ENCODE assay signal across 8 cellular contexts in genomic region chr7:99324966-99325596, GRCh38. TPM values are rescaled to one million over a fixed set of nuclear protein-coding genes. Genes with fewer than 3 reads are reported as not detected.
DNase-seq lines count a peak whose midpoint lies in the region; ATAC-seq and TF ChIP-seq lines count a peak whose summit lies in the region.

No MANE protein-coding gene starts in this region.

- 31% methylated on average over 15 of the region's 15 CpGs for WGBS in lung, 2 donors
- 23% methylated on average over 15 of the region's 15 CpGs for WGBS in urinary bladder

- DNase-seq in DMS 273 (lab: John Stamatoyannopoulos, UW; ENCODE audit: unreplicated experiment) (peak; percentile 56), DMS 273 treated with DMSO at 0.1 percent for 48 hours (lab: John Stamatoyannopoulos, UW) (no peak), lung (ENCODE audit: low spot score) (no peak), GDM1 (lab: John Stamatoyannopoulos, UW) (no peak)

- peaks cover 10 to 19% of the 10 kb centered on the region in 2 donors for H3K4me1 ChIP-seq in lung (ENCODE audit: control insufficient read depth in 2 of 2, insufficient read depth in 2 of 2, low read length in 2 of 2)
- peaks cover 2% of the 10 kb centered on the region for H3K4me1 ChIP-seq in urinary bladder (ENCODE audit: insufficient read depth)

- H3K27me3 ChIP-seq in lung (ENCODE audit: control insufficient read depth, insufficient read depth), result no peaks in the 10 kb centered on the region

- H3K27ac Mint-ChIP-seq in brain, result peak overlapping the region; percentile 87 to 95 (median 90)

- peak; percentile 18 for ATAC-seq in HG03439 (IDR thresholded peaks at IDR 0.05; ENCODE audit: unreplicated experiment)
- ATAC-seq in lung (ENCODE audit: insufficient read depth, low FRiP score), result no peak
- ATAC-seq in GM18861 (IDR thresholded peaks at IDR 0.05; ENCODE audit: unreplicated experiment), result no peak

- H3K4me1 Mint-ChIP-seq in brain, result peaks cover 45% of the 10 kb centered on the region

- peaks cover 0 to 2% (median 0%) of the 10 kb centered on the region in 5 experiments for H3K9me3 Mint-ChIP-seq in brain

- peak overlapping the region; percentile 88 to 96 (median 93) for H3K4me3 Mint-ChIP-seq in brain

- H3K4me3 ChIP-seq in lung, result peak overlapping the region; percentile 88
- peak overlapping the region; percentile 97 for H3K4me3 ChIP-seq in urinary bladder (ENCODE audit: low read depth, low read length)

- peaks cover 5% of the 10 kb centered on the region for H3K36me3 Mint-ChIP-seq in brain

- peaks cover 16% of the 10 kb centered on the region for H3K27me3 Mint-ChIP-seq in brain

- peaks cover 0 to 1% of the 10 kb centered on the region in 2 donors for H3K36me3 ChIP-seq in lung (ENCODE audit: control insufficient read depth in 2 of 2, insufficient read depth in 2 of 2, low read length in 2 of 2)
- H3K36me3 ChIP-seq in urinary bladder (ENCODE audit: insufficient read depth), result no peaks in the 10 kb centered on the region

- TF ChIP-seq CTCF in brain (conservative IDR thresholded peaks at IDR 0.05) (no peak), lung (IDR thresholded peaks at IDR 0.05; ENCODE audit: control extremely low read depth, extremely low read depth) (no peak)

- H3K27ac ChIP-seq in lung (ENCODE audit: low read depth in 1 of 2, low read length in 1 of 2), result peak overlapping the region; percentile 76 to 89
- no peak overlapping the region for H3K27ac ChIP-seq in urinary bladder (ENCODE audit: low read depth)

- H3K9me3 ChIP-seq in lung (ENCODE audit: control insufficient read depth in 2 of 2, insufficient read depth in 1 of 2, low read length in 1 of 2), result no peaks in the 10 kb centered on the region

RNA-seq across cellular contexts. Expression of gene ARPC1A, which starts 0.6 kb away (rescaled TPM):
- polyA plus RNA-seq in brain (ENCODE audit: insufficient read depth, low read depth, low replicate concordance) (192 TPM), lung (100 to 1,000 TPM; 105 to 212 TPM), urinary bladder (99.2 TPM)
- total RNA-seq in lung (100 to 1,000 TPM in 1 of 2 donors, 10 to 100 TPM in 1; 71.3 to 135 TPM), urinary bladder (68.9 TPM)

RNA-seq across cellular contexts. Expression of gene ARPC1B, which starts 49.4 kb away (rescaled TPM):
- polyA plus RNA-seq in brain (ENCODE audit: insufficient read depth, low read depth, low replicate concordance) (47.3 TPM), lung (100 to 1,000 TPM; 221 to 937 TPM), urinary bladder (184 TPM)
- total RNA-seq in lung (100 to 1,000 TPM; 164 to 310 TPM), urinary bladder (84.4 TPM)

RNA-seq across cellular contexts. Expression of gene MYH16, which starts 52.4 kb away (rescaled TPM):
- not detected for polyA plus RNA-seq in brain (ENCODE audit: insufficient read depth, low read depth, low replicate concordance)
- not detected for total RNA-seq in lung
- under 1 TPM; 0.04 to 0.07 TPM for polyA plus RNA-seq in lung
- total RNA-seq in urinary bladder, result not detected
- not detected for polyA plus RNA-seq in urinary bladder
